In genomic region chr2:108621087-108621559, GRCh38 we compare ENCODE assay signal across 8 cellular contexts.
DNase-seq lines count a peak whose midpoint lies in the region; ATAC-seq and TF ChIP-seq lines count a peak whose summit lies in the region.

No MANE protein-coding gene starts in this region.

- no peak overlapping the region for H3K4me3 ChIP-seq in right atrium auricular region
- H3K4me3 ChIP-seq in heart left ventricle, result peak overlapping the region in 2 of 12 donors; percentile 3 to 41
- H3K4me3 ChIP-seq in smooth muscle cell, result peak overlapping the region; percentile 17

- H3K36me3 ChIP-seq in right atrium auricular region (no peaks in the 10 kb centered on the region), heart left ventricle (no peaks in the 10 kb centered on the region), smooth muscle cell (ENCODE audit: low read depth) (no peaks in the 10 kb centered on the region)

- peak overlapping the region; percentile 52 for H3K4me2 ChIP-seq in smooth muscle cell

- H3K9ac ChIP-seq in smooth muscle cell (ENCODE audit: low read depth), result peak overlapping the region; percentile 14

- TF ChIP-seq CTCF in right atrium auricular region (IDR thresholded peaks at IDR 0.05), result no peak
- no peak for TF ChIP-seq CTCF in heart left ventricle (IDR thresholded peaks at IDR 0.05)
- no peak for TF ChIP-seq CTCF in smooth muscle cell (IDR thresholded peaks at IDR 0.05; ENCODE audit: borderline replicate concordance, insufficient read depth, poor library complexity, severe bottlenecking)

- TF ChIP-seq POLR2A in heart left ventricle (IDR thresholded peaks at IDR 0.05), result no peak

- peaks cover 87% of the 10 kb centered on the region for H3K79me2 ChIP-seq in smooth muscle cell (ENCODE audit: low read depth)

- H3K27me3 ChIP-seq in right atrium auricular region, result no peaks in the 10 kb centered on the region
- no peaks in the 10 kb centered on the region for H3K27me3 ChIP-seq in heart left ventricle
- no peaks in the 10 kb centered on the region for H3K27me3 ChIP-seq in smooth muscle cell (ENCODE audit: low read depth)

- no peaks in the 10 kb centered on the region for H3K9me3 ChIP-seq in right atrium auricular region
- no peaks in the 10 kb centered on the region for H3K9me3 ChIP-seq in heart left ventricle
- H3K9me3 ChIP-seq in smooth muscle cell (replicated peaks; ENCODE audit: low read depth), result no peaks in the 10 kb centered on the region

- DNase-seq in Right ventricle myocardium inferior (ENCODE audit: missing footprints), result no peak
- no peak for DNase-seq in right atrium auricular region (ENCODE audit: low spot score)
- peak; percentile 14 to 58 for DNase-seq in NOMO-1 (lab: John Stamatoyannopoulos, UW; ENCODE audit: unreplicated experiment in 2 of 2)
- peak; percentile 63 for DNase-seq in activated T-cell treated with anti-CD3 and anti-CD28 coated beads for 48 hours (ENCODE audit: low read depth)
- DNase-seq in heart left ventricle, result no peak
- DNase-seq in smooth muscle cell (lab: John Stamatoyannopoulos, UW; ENCODE audit: unreplicated experiment), result no peak
- no peak for DNase-seq in cerebellum (ENCODE audit: low spot score)

- 31 to 46% (median 41%) methylated on average over 8 of the region's 8 CpGs for WGBS in heart left ventricle, 4 donors
- 37% methylated on average over 8 of the region's 8 CpGs for WGBS in smooth muscle cell (ENCODE audit: low lambda C conversion rate)

- H3K27ac ChIP-seq in right atrium auricular region (peak overlapping the region in 1 of 2 donors; percentile 0), heart left ventricle (peak overlapping the region in 9 of 12 donors; percentile 5 to 71 (median 27)), smooth muscle cell (ENCODE audit: low read depth) (peak overlapping the region; percentile 52)

- H3K4me1 ChIP-seq in right atrium auricular region (peaks cover 0 to 34% of the 10 kb centered on the region in 2 donors), heart left ventricle (peaks cover 0 to 79% (median 32%) of the 10 kb centered on the region in 12 donors), smooth muscle cell (ENCODE audit: low read depth) (peaks cover 31% of the 10 kb centered on the region)

- H3F3A ChIP-seq in smooth muscle cell (ENCODE audit: low read depth), result peaks cover 5% of the 10 kb centered on the region

- H4K20me1 ChIP-seq in smooth muscle cell (ENCODE audit: low read depth), result peaks cover 83% of the 10 kb centered on the region

- ATAC-seq in Right ventricle myocardium inferior, result peak; percentile 52
- ATAC-seq in HG03135 (IDR thresholded peaks at IDR 0.05; ENCODE audit: unreplicated experiment), result peak; percentile 99
- peak; percentile 56 to 82 (median 74) for ATAC-seq in heart left ventricle

- intact Hi-C loops in Right ventricle myocardium inferior (cut with DNase I), result no loop called here
- intact Hi-C loops in heart left ventricle (cut with DNase I), result no loop called here

- H2AFZ ChIP-seq in smooth muscle cell (ENCODE audit: low read depth), result no peak overlapping the region

Comparison
In these comparisons a context has a peak if more than half of its experiments do, and no peak if none do; other contexts are left out.
1. DNase-seq: peak in NOMO-1 (2 of 2) and activated T-cell treated with anti-CD3 and anti-CD28 coated beads for 48 hours (single experiment); none in Right ventricle myocardium inferior (single experiment), right atrium auricular region (single experiment), heart left ventricle (0 of 5), smooth muscle cell (single experiment) and cerebellum (single experiment).
2. Peak in every context shown above with its lines, with median percentiles within 50 percentile points of each other: ATAC-seq.